8 cellular contexts compared by ENCODE assay signal in genomic region chr1:155974208-155975165, GRCh38.
A peak's percentile ranks its signal among the peaks of the same experiment; 100 is the strongest.
DNase-seq lines count a peak whose midpoint lies in the region; ATAC-seq and TF ChIP-seq lines count a peak whose summit lies in the region.

No MANE protein-coding gene starts in this region.

- ATAC-seq in GM18498 (IDR thresholded peaks at IDR 0.05; ENCODE audit: unreplicated experiment): no peak

- no peak for TF ChIP-seq CTCF in GM20000 (IDR thresholded peaks at IDR 0.05; ENCODE audit: extremely low read depth, missing control alignments)

- H3K4me1 ChIP-seq in neuron (ENCODE audit: insufficient read depth, low read length): peaks cover 60% of the 10 kb centered on the region

- H3K4me3 Mint-ChIP-seq in dendritic cell treated with granulocyte-macrophage colony-stimulating factor and Interleukin-4, amounts not matched to agents 40 ng/mL and 50 ng/mL, for 4 days: peak overlapping the region; percentile 86

- no peaks in the 10 kb centered on the region for H3K36me3 ChIP-seq in neuron (ENCODE audit: insufficient read depth, low read length)

- H3K4me3 ChIP-seq in neuron (ENCODE audit: low read length): peak overlapping the region; percentile 76

- peaks cover 90% of the 10 kb centered on the region for H3K36me3 Mint-ChIP-seq in dendritic cell treated with granulocyte-macrophage colony-stimulating factor and Interleukin-4, amounts not matched to agents 40 ng/mL and 50 ng/mL, for 4 days (ENCODE audit: low read depth)

- H3K27me3 Mint-ChIP-seq in dendritic cell treated with granulocyte-macrophage colony-stimulating factor and Interleukin-4, amounts not matched to agents 40 ng/mL and 50 ng/mL, for 4 days: no peaks in the 10 kb centered on the region

- peak overlapping the region; percentile 93 for H3K27ac Mint-ChIP-seq in dendritic cell treated with granulocyte-macrophage colony-stimulating factor and Interleukin-4, amounts not matched to agents 40 ng/mL and 50 ng/mL, for 4 days

- no peaks in the 10 kb centered on the region for H3K9me3 ChIP-seq in neuron (ENCODE audit: low read length)

- H3K9me3 Mint-ChIP-seq in dendritic cell treated with granulocyte-macrophage colony-stimulating factor and Interleukin-4, amounts not matched to agents 40 ng/mL and 50 ng/mL, for 4 days: no peaks in the 10 kb centered on the region

- H3K27me3 ChIP-seq in neuron (ENCODE audit: insufficient read depth, low read length): no peaks in the 10 kb centered on the region

- no peak overlapping the region for H2AFZ ChIP-seq in neuron (ENCODE audit: low read depth, low read length)

- intact Hi-C loops in dendritic cell treated with granulocyte-macrophage colony-stimulating factor and Interleukin-4, amounts not matched to agents 40 ng/mL and 50 ng/mL, for 4 days (cut with micrococcal nuclease): loop anchor here (5.0 kb wide), 2 partner anchors 32 to 108 kb away; partner anchors contain the start of genes MEX3A and RXFP4

- H3K4me1 Mint-ChIP-seq in dendritic cell treated with granulocyte-macrophage colony-stimulating factor and Interleukin-4, amounts not matched to agents 40 ng/mL and 50 ng/mL, for 4 days (ENCODE audit: low read depth): peaks cover 87% of the 10 kb centered on the region

- peak; percentile 21 for DNase-seq in EH (ENCODE audit: low read depth)
- peak; percentile 52 for DNase-seq in NCI-H2171 treated with DMSO at 0.1 percent for 48 hours (lab: John Stamatoyannopoulos, UW)
- DNase-seq in GM20000 (ENCODE audit: low spot score): no peak
- no peak for DNase-seq in NOMO-1 treated with DMSO at 0.1 percent for 48 hours (lab: John Stamatoyannopoulos, UW; ENCODE audit: unreplicated experiment)
- no peak for DNase-seq in T-helper 9 cell

Comparison
In these comparisons a context has a peak if more than half of its experiments do, and no peak if none do; other contexts are left out.
1. DNase-seq: peak in EH (single experiment) and NCI-H2171 treated with DMSO at 0.1 percent for 48 hours (single experiment); none in GM20000 (single experiment), NOMO-1 treated with DMSO at 0.1 percent for 48 hours (single experiment) and T-helper 9 cell (single experiment).